Comparison of ENCODE assay signal across 18 cellular contexts in the genomic region with DNA sequence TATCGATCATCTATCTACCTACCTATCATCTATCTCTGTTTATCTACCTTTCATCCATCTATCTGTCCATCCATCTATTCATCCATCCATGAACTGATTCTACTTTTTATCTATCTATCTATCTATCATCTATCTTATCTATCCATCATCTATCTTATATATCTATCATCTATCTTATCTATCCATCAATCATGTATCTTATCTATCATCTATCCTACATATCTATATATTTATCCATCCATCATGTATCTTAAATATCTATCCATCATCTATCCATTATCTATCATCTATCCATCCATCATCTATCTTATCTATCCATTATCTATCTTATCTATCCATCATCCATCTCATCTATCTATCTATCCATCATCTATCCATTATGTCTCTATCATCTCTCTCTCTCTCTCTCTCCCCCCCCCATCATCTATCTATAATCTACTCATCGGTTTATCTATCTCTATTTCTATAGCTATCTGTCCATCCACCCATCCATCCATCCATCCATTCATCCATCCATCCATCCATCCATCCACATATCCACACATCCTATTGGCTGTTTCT. TPM values are rescaled to one million over a fixed set of nuclear protein-coding genes. Genes with fewer than 3 reads are reported as not detected.
A peak's percentile ranks its signal among the peaks of the same experiment; 100 is the strongest.
DNase-seq lines count a peak whose midpoint lies in the region; ATAC-seq, FAIRE-seq and TF ChIP-seq lines count a peak whose summit lies in the region.
"Had no signal": no experiment of that assay in that cellular context is flagged by ENCODE, and none has a peak within 500 bp of the region (broad histone marks: within the 10 kb centered on the region; RNA-seq: fewer than 3 reads in every experiment).

No MANE protein-coding gene starts in this region.

- no peak for TF ChIP-seq EP300 in A549 (IDR thresholded peaks at IDR 0.05)

- H3K27me3 Mint-ChIP-seq in glutamatergic neuron (ENCODE audit: unreplicated experiment) (peaks cover 2% of the 10 kb centered on the region), progenitor cell of endocrine pancreas (no peaks in the 10 kb centered on the region)
- H3K27me3 Mint-ChIP-seq: CD4-positive, alpha-beta memory T cell had no signal

- H3K4me3 ChIP-seq in A549 = no peak overlapping the region
- no peak overlapping the region for H3K4me3 ChIP-seq in HEK293 (ENCODE audit: low read depth, low read length)

- POLR2A ChIA-PET in A549 (lab: Yijun Ruan, JAX) = no interaction called here
- POLR2A ChIA-PET in HEK293 (lab: Yijun Ruan, JAX) = no interaction called here

- TF ChIP-seq POLR2A in A549 (IDR thresholded peaks at IDR 0.05; ENCODE audit: low read length) = no peak

- CTCF ChIA-PET in A549 (lab: Yijun Ruan, JAX) = interaction anchor here (0.7 kb wide), 1 partner anchor 13 kb away, joined by 3 read pairs; no protein-coding TSS in a partner anchor
- CTCF ChIA-PET in HEK293 (lab: Yijun Ruan, JAX) = no interaction called here

- FAIRE-seq in A549 (lab: Jason Lieb, UNC) (peak; percentile 36), D721Med (lab: Jason Lieb, UNC) (no peak)
- FAIRE-seq: G401.6, GM12892, H54 had no signal

- H3K4me1 Mint-ChIP-seq in glutamatergic neuron (ENCODE audit: low read depth, unreplicated experiment) (no peaks in the 10 kb centered on the region), progenitor cell of endocrine pancreas (ENCODE audit: low read depth) (peaks cover 12% of the 10 kb centered on the region)
- H3K4me1 Mint-ChIP-seq: CD4-positive, alpha-beta memory T cell had no signal

- H3K4me1 ChIP-seq in A549 (no peaks in the 10 kb centered on the region), HEK293 (ENCODE audit: control insufficient read depth, insufficient read depth, low read length) (no peaks in the 10 kb centered on the region)

- H3K9me3 Mint-ChIP-seq in glutamatergic neuron (ENCODE audit: unreplicated experiment) (no peaks in the 10 kb centered on the region), progenitor cell of endocrine pancreas (ENCODE audit: low read depth) (peaks cover 12% of the 10 kb centered on the region)

- H3K27ac Mint-ChIP-seq in glutamatergic neuron (ENCODE audit: unreplicated experiment) = peak overlapping the region; percentile 31
- peak overlapping the region; percentile 83 for H3K27ac Mint-ChIP-seq in progenitor cell of endocrine pancreas
- H3K27ac Mint-ChIP-seq: CD4-positive, alpha-beta memory T cell had no signal

- H3K36me3 ChIP-seq in HEK293 (ENCODE audit: control insufficient read depth in 2 of 2, insufficient read depth in 1 of 2, low read length in 2 of 2) = no peaks in the 10 kb centered on the region

- H3K4me3 Mint-ChIP-seq in glutamatergic neuron (ENCODE audit: unreplicated experiment) (no peak overlapping the region), progenitor cell of endocrine pancreas (ENCODE audit: low read depth) (no peak overlapping the region)

- ATAC-seq in A549 = no peak

- no peak overlapping the region for H3K4me2 ChIP-seq in A549

- TF ChIP-seq RAD21 in A549 (conservative IDR thresholded peaks at IDR 0.05 in 1 of 2, IDR thresholded peaks at IDR 0.05 in 1 of 2) = no peak

- TF ChIP-seq CTCF in A549 (IDR thresholded peaks at IDR 0.05) = no peak
- no peak for TF ChIP-seq CTCF in HEK293 (tag by site-specific recombination; IDR thresholded peaks at IDR 0.05)
- no peak for TF ChIP-seq CTCF in glutamatergic neuron (IDR thresholded peaks at IDR 0.05; ENCODE audit: partially characterized antibody, unreplicated experiment)
- TF ChIP-seq CTCF in progenitor cell of endocrine pancreas (IDR thresholded peaks at IDR 0.05; ENCODE audit: unreplicated experiment) = no peak
- no peak for TF ChIP-seq CTCF in D721Med (IDR thresholded peaks at IDR 0.05; ENCODE audit: insufficient read depth, missing control alignments)

- H3K27ac ChIP-seq in A549 = no peak overlapping the region
- H3K27ac ChIP-seq in HEK293 (ENCODE audit: extremely low read depth, low read depth, low read length) = no peak overlapping the region

- peaks cover 9% of the 10 kb centered on the region for H3K36me3 Mint-ChIP-seq in glutamatergic neuron (ENCODE audit: unreplicated experiment)
- H3K36me3 Mint-ChIP-seq in progenitor cell of endocrine pancreas (ENCODE audit: insufficient read depth) = peaks cover 59% of the 10 kb centered on the region

- DNase-seq in A549 (ENCODE audit: low read depth in 1 of 2, low spot score in 1 of 2) (no peak), glutamatergic neuron (no peak), progenitor cell of endocrine pancreas (ENCODE audit: low spot score, unreplicated experiment) (no peak), D721Med (ENCODE audit: insufficient read length, low spot score) (no peak), AG08396 (ENCODE audit: low spot score) (no peak)
- DNase-seq: AML-193; C1 segment of cervical spinal cord; Calu3; CD4-positive, alpha-beta memory T cell; COR-L47; DMS153; DND-41; GOT3; HCEC 1CT had no signal

- 83% methylated on average over 2 of the region's 2 CpGs for WGBS in A549 (ENCODE audit: missing lambda C conversion rate)

- H3K9me3 ChIP-seq in A549 (peaks cover 8% of the 10 kb centered on the region; the same call in 1 of the 3 replicates), HEK293 (ENCODE audit: control insufficient read depth, insufficient read depth, low read depth, low read length) (no peaks in the 10 kb centered on the region)

TF ChIP-seq in A549, 52 proteins besides CTCF, POLR2A, EP300 and RAD21:
- TF ChIP-seq ZSCAN20 (CRISPR knock-in tag; IDR thresholded peaks at IDR 0.05) = no peak
- no peak for TF ChIP-seq RFX5 (IDR thresholded peaks at IDR 0.05)
TF ChIP-seq in A549: peak in this region for 0.

TF ChIP-seq in HEK293, 187 proteins besides CTCF, POLR2A, EP300 and RAD21:
- TF ChIP-seq ZBTB17 (tag by site-specific recombination; IDR thresholded peaks at IDR 0.05) (peak; percentile 49), ZNF366 (tag by site-specific recombination; conservative IDR thresholded peaks at IDR 0.05) (0 out of 2 replicates have a peak, but pooled peaks have one; percentile 41), SCRT1 (tag by site-specific recombination; IDR thresholded peaks at IDR 0.05; ENCODE audit: borderline replicate concordance) (no peak)

RNA-seq across cellular contexts. Expression of a gene that starts 20.9 kb away (rescaled TPM):
- 17.4 and 22.0 TPM in 2 replicates for polyA plus RNA-seq in A549 (2011; rRNA removed)
- polyA plus RNA-seq in A549 (2012; cell fraction: cytosol; rRNA removed) = 3.9 and 5.4 TPM in 2 replicates
- polyA plus RNA-seq in A549 (2012; cell fraction: nucleus; rRNA removed) = 8.4 and 8.5 TPM in 2 replicates
- 9.2 to 11.2 TPM (median 9.9 TPM) in 3 replicates for polyA plus RNA-seq in A549 (2017; fragmentation: RNase III; extraction: RNeasy Plus Mini Kit Qiagen cat#74134 plus additional on column Dnase treatment)
- 24.6 and 25.8 TPM in 2 replicates for polyA minus RNA-seq in A549 (2011; rRNA and poly(A)+ RNA removed)
- 13.3 TPM for total RNA-seq in glutamatergic neuron (ENCODE audit: unreplicated experiment)
- total RNA-seq in progenitor cell of endocrine pancreas = 76.8 and 82.1 TPM in 2 replicates
